In genomic region chr17:29591737-29592624, GRCh38 we compare ENCODE assay signal across 8 cellular contexts. TPM values are rescaled to one million over a fixed set of nuclear protein-coding genes. Genes with fewer than 3 reads are reported as not detected.
DNase-seq lines count a peak whose midpoint lies in the region; ATAC-seq and TF ChIP-seq lines count a peak whose summit lies in the region.

No MANE protein-coding gene starts in this region.

- H3K27ac ChIP-seq in OCI-LY1 (ENCODE audit: low read depth, low read length, poor library complexity, severe bottlenecking): peak overlapping the region; percentile 87

- H2AFZ ChIP-seq in OCI-LY1 (ENCODE audit: low read length): no peak overlapping the region

- intact Hi-C loops in mucosa of descending colon (cut with DNase I, micrococcal nuclease): no loop called here

- H3K36me3 ChIP-seq in OCI-LY1 (ENCODE audit: insufficient read depth, low read length) (no peaks in the 10 kb centered on the region), mucosa of descending colon (ENCODE audit: low read depth) (no peaks in the 10 kb centered on the region)

- TF ChIP-seq CTCF in OCI-LY1 (IDR thresholded peaks at IDR 0.05; ENCODE audit: low read length) (peak; percentile 96), epithelial cell of esophagus (IDR thresholded peaks at IDR 0.05; ENCODE audit: insufficient read depth, low read depth, low read length, missing control alignments) (peak; percentile 83), mucosa of descending colon (IDR thresholded peaks at IDR 0.05) (peak; percentile 99)

- no peaks in the 10 kb centered on the region for H3F3A ChIP-seq in OCI-LY1 (ENCODE audit: insufficient read depth, low read length)

- H3K27me3 ChIP-seq in OCI-LY1 (ENCODE audit: insufficient read depth, low read length): no peaks in the 10 kb centered on the region

- no peaks in the 10 kb centered on the region for H3K9me2 ChIP-seq in OCI-LY1 (ENCODE audit: low read depth, low read length)

- peak overlapping the region; percentile 99 for H3K4me2 ChIP-seq in OCI-LY1 (ENCODE audit: low read length)

- DNase-seq in DMS 273 treated with DMSO at 0.1 percent for 48 hours (lab: John Stamatoyannopoulos, UW) (peak; percentile 89), activated T-cell treated with anti-CD3 and anti-CD28 coated beads for 4 hours (peak; percentile 69), epithelial cell of esophagus (ENCODE audit: low read depth) (peak; percentile 76), mucosa of descending colon (peak; percentile 93 to 96 (median 94))
- peak; percentile 57 to 63 for DNase-seq in stimulated activated CD8-positive, alpha-beta memory T cell treated with anti-CD3 and anti-CD28 coated beads, Interleukin-4, amount 100 ng/mL, for 4 hours (ENCODE audit: low read depth in 2 of 2, low spot score in 1 of 2)

- H3K9me3 ChIP-seq in OCI-LY1 (ENCODE audit: low read length) (no peaks in the 10 kb centered on the region), mucosa of descending colon (no peaks in the 10 kb centered on the region)

- peaks cover 9% of the 10 kb centered on the region; the same call in 1 of the 2 replicates for H3K79me2 ChIP-seq in OCI-LY1 (ENCODE audit: insufficient read depth, low read length)

- H4K20me1 ChIP-seq in OCI-LY1 (ENCODE audit: insufficient read depth, low read length): no peaks in the 10 kb centered on the region

- ATAC-seq in mucosa of descending colon (peak; percentile 81), GM21737 (IDR thresholded peaks at IDR 0.05; ENCODE audit: unreplicated experiment) (no peak)

- no peak for TF ChIP-seq EP300 in Ishikawa (IDR thresholded peaks at IDR 0.05; ENCODE audit: borderline replicate concordance)

- H3K4me3 ChIP-seq in OCI-LY1 (ENCODE audit: low read depth, low read length, poor library complexity, severe bottlenecking): peak overlapping the region; percentile 85
- H3K4me3 ChIP-seq in epithelial cell of esophagus (ENCODE audit: low read length): peak overlapping the region; percentile 44
- H3K4me3 ChIP-seq in mucosa of descending colon: no peak overlapping the region

- H3K4me1 ChIP-seq in OCI-LY1 (ENCODE audit: insufficient read depth, low read length, severe bottlenecking) (peaks cover 58% of the 10 kb centered on the region), mucosa of descending colon (ENCODE audit: low read depth) (peaks cover 48% of the 10 kb centered on the region)

- H3K9ac ChIP-seq in OCI-LY1 (ENCODE audit: low read length): peak overlapping the region; percentile 93; the same call in 1 of the 2 replicates

- peak; percentile 84 for TF ChIP-seq RAD21 in Ishikawa (IDR thresholded peaks at IDR 0.05; ENCODE audit: low read depth)

TF ChIP-seq in Ishikawa, 13 proteins besides CTCF, POLR2A, EP300 and RAD21:
- TF ChIP-seq TCF12 (IDR thresholded peaks at IDR 0.05; ENCODE audit: low read depth) (peak; percentile 66; the same call in 1 of the 2 replicates), FOXM1 (IDR thresholded peaks at IDR 0.05; ENCODE audit: borderline replicate concordance, low read depth) (no peak), CEBPB (IDR thresholded peaks at IDR 0.05) (no peak), CREB1 (IDR thresholded peaks at IDR 0.05; ENCODE audit: low read depth) (no peak), ZBTB7A (IDR thresholded peaks at IDR 0.05; ENCODE audit: low read depth) (peak; percentile 98), TAF1 (IDR thresholded peaks at IDR 0.05; ENCODE audit: low read depth) (no peak), EGR1 (IDR thresholded peaks at IDR 0.05) (no peak; the same call in 1 of the 2 replicates), YY1 (IDR thresholded peaks at IDR 0.05; ENCODE audit: low read depth) (no peak), MAX (IDR thresholded peaks at IDR 0.05) (peak; percentile 57), NFIC (IDR thresholded peaks at IDR 0.05) (peak; percentile 24; the same call in 1 of the 2 replicates), TEAD4 (IDR thresholded peaks at IDR 0.05) (no peak), USF1 (IDR thresholded peaks at IDR 0.05) (no peak)
- TF ChIP-seq, protein P1, sequence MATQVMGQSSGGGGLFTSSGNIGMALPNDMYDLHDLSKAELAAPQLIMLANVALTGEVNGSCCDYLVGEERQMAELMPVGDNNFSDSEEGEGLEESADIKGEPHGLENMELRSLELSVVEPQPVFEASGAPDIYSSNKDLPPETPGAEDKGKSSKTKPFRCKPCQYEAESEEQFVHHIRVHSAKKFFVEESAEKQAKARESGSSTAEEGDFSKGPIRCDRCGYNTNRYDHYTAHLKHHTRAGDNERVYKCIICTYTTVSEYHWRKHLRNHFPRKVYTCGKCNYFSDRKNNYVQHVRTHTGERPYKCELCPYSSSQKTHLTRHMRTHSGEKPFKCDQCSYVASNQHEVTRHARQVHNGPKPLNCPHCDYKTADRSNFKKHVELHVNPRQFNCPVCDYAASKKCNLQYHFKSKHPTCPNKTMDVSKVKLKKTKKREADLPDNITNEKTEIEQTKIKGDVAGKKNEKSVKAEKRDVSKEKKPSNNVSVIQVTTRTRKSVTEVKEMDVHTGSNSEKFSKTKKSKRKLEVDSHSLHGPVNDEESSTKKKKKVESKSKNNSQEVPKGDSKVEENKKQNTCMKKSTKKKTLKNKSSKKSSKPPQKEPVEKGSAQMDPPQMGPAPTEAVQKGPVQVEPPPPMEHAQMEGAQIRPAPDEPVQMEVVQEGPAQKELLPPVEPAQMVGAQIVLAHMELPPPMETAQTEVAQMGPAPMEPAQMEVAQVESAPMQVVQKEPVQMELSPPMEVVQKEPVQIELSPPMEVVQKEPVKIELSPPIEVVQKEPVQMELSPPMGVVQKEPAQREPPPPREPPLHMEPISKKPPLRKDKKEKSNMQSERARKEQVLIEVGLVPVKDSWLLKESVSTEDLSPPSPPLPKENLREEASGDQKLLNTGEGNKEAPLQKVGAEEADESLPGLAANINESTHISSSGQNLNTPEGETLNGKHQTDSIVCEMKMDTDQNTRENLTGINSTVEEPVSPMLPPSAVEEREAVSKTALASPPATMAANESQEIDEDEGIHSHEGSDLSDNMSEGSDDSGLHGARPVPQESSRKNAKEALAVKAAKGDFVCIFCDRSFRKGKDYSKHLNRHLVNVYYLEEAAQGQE (IDR thresholded peaks at IDR 0.05; ENCODE audit: low read depth): no peak

RNA-seq across cellular contexts. Expression of gene ANKRD13B, which starts 1.0 kb away (rescaled TPM):
- 10 to 100 TPM in 1 of 3 donors, 1 to 10 TPM in 2; 2.2 to 11.2 (median 3.3) TPM for total RNA-seq in mucosa of descending colon

RNA-seq across cellular contexts. Expression of gene GIT1, which starts 2.5 kb away (rescaled TPM):
- 10 to 100 TPM; 28.6 to 41.0 (median 37.2) TPM for total RNA-seq in mucosa of descending colon

RNA-seq across cellular contexts. Expression of gene TP53I13, which starts 23.5 kb away (rescaled TPM):
- 10 to 100 TPM; 43.9 to 75.4 (median 46.9) TPM for total RNA-seq in mucosa of descending colon

RNA-seq across cellular contexts. Expression of gene ABHD15, which starts 25.1 kb away (rescaled TPM):
- total RNA-seq in mucosa of descending colon: 10 to 100 TPM; 12.9 to 19.5 (median 13.6) TPM

RNA-seq across cellular contexts. Expression of gene CORO6, which starts 30.7 kb away (rescaled TPM):
- 10 to 100 TPM in 1 of 3 donors, 1 to 10 TPM in 2; 1.2 to 21.3 (median 2.5) TPM for total RNA-seq in mucosa of descending colon
